8 cellular contexts compared by ENCODE assay signal in the genomic region with DNA sequence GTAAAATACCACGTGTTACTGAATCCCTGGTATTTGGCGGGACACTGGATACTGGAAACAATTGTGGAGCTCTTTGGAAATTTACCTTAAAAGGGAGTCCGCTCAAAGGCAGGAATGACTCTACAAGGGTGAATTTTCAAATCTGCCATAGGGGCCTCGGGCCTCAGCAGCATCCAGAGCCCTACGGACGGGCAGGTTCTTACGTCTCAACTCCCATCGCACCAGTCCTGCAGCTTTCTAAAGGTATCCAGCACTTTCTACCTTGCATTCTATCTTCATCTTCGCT. TPM values are rescaled to one million over a fixed set of nuclear protein-coding genes. Genes with fewer than 3 reads are reported as not detected.
DNase-seq lines count a peak whose midpoint lies in the region; ATAC-seq and TF ChIP-seq lines count a peak whose summit lies in the region.

No MANE protein-coding gene starts in this region.

- intact Hi-C loops in heart left ventricle (cut with DNase I), result loop anchor here in 3 of 10 donors (1.0 to 5.0 kb wide), 5 partner anchors 13 to 86 kb away; partner anchors contain the start of genes CHCHD2 (in 1 of the 3), NIPSNAP2 (in 1 of the 3) and SUMF2 (in 1 of the 3)
- intact Hi-C loops in cardiac septum (cut with DNase I), result loop anchor here (1.0 to 2.0 kb wide), 2 partner anchors 13 to 86 kb away; partner anchors contain the start of genes NIPSNAP2 and SUMF2
- intact Hi-C loops in breast epithelium (cut with DNase I; ENCODE audit: low total_unique reads), result no loop called here
- intact Hi-C loops in vagina (cut with DNase I), result loop anchor here (5.0 kb wide), 1 partner anchor 684 kb away; the partner anchor contains the start of gene LANCL2

- H3K36me3 ChIP-seq in heart left ventricle (peaks cover 0 to 33% (median 33%) of the 10 kb centered on the region in 9 donors), breast epithelium (no peaks in the 10 kb centered on the region), mesodermal cell (ENCODE audit: control insufficient read depth, insufficient read depth, low read length) (peaks cover 34% of the 10 kb centered on the region), vagina (peaks cover 0 to 20% of the 10 kb centered on the region in 2 donors)

- WGBS in heart left ventricle, 4 donors, result 0 to 3% (median 1%) methylated on average over 9 of the region's 9 CpGs
- WGBS in mesodermal cell (ENCODE audit: insufficient coverage in 2 of 2), 2 experiments, result 1% methylated on average over 8 to 9 of the region's 9 CpGs

- TF ChIP-seq POLR2A in heart left ventricle (IDR thresholded peaks at IDR 0.05), result no peak
- TF ChIP-seq POLR2A in breast epithelium (IDR thresholded peaks at IDR 0.05), result no peak
- no peak for TF ChIP-seq POLR2A in vagina (IDR thresholded peaks at IDR 0.05)

- H3K4me1 ChIP-seq in heart left ventricle (peaks cover 7 to 47% (median 27%) of the 10 kb centered on the region in 12 donors), breast epithelium (peaks cover 0 to 6% of the 10 kb centered on the region in 2 donors), mesodermal cell (ENCODE audit: control insufficient read depth, insufficient read depth, low read length, poor library complexity, severe bottlenecking) (peaks cover 24% of the 10 kb centered on the region), vagina (peaks cover 51% of the 10 kb centered on the region)

- H3K27me3 ChIP-seq in heart left ventricle (no peaks in the 10 kb centered on the region), breast epithelium (no peaks in the 10 kb centered on the region), vagina (no peaks in the 10 kb centered on the region)

- no peak for TF ChIP-seq CTCF in heart left ventricle (IDR thresholded peaks at IDR 0.05)
- no peak for TF ChIP-seq CTCF in breast epithelium (IDR thresholded peaks at IDR 0.05)
- no peak for TF ChIP-seq CTCF in vagina (IDR thresholded peaks at IDR 0.05)

- H3K4me3 ChIP-seq in heart left ventricle (peak overlapping the region; percentile 50 to 96 (median 76)), breast epithelium (peak overlapping the region; percentile 82 to 91 (median 85)), mesodermal cell (ENCODE audit: extremely low read depth, insufficient read depth, low read length, poor library complexity, severe bottlenecking) (peak overlapping the region; percentile 95), vagina (peak overlapping the region; percentile 59 to 89)

- DNase-seq in heart left ventricle (no peak), cardiac septum (ENCODE audit: low spot score) (no peak), breast epithelium (ENCODE audit: low spot score in 2 of 2) (peak in 1 of 2 donors; percentile 49), vagina (ENCODE audit: extremely low spot score in 2 of 2) (no peak), GDM1 (lab: John Stamatoyannopoulos, UW) (no peak)

- H3K27ac ChIP-seq in heart left ventricle (peak overlapping the region; percentile 58 to 96 (median 92)), breast epithelium (peak overlapping the region; percentile 88 to 91), mesodermal cell (ENCODE audit: low read depth, low read length, severe bottlenecking) (peak overlapping the region; percentile 93), vagina (peak overlapping the region; percentile 90)

- H3K9me3 ChIP-seq in heart left ventricle (no peaks in the 10 kb centered on the region), breast epithelium (no peaks in the 10 kb centered on the region), mesodermal cell (ENCODE audit: control insufficient read depth, low read length) (no peaks in the 10 kb centered on the region), vagina (no peaks in the 10 kb centered on the region)

- no peak for ATAC-seq in heart left ventricle
- ATAC-seq in GM19463 (IDR thresholded peaks at IDR 0.05; ENCODE audit: unreplicated experiment), result no peak
- no peak for ATAC-seq in HG03378 (IDR thresholded peaks at IDR 0.05; ENCODE audit: unreplicated experiment)

RNA-seq across cellular contexts. Expression of gene PSPH, which starts 0.2 kb away (rescaled TPM):
- total RNA-seq in heart left ventricle (10 to 100 TPM in 2 of 9 donors, 1 to 10 TPM in 7; 7.5 to 15.9 (median 8.9) TPM), cardiac septum (9.7 TPM), breast epithelium (10 to 100 TPM; 11.4 to 17.7 (median 14.4) TPM), vagina (13.3 TPM)
- polyA plus RNA-seq in heart left ventricle, result 10 to 100 TPM in 1 of 2 donors, 1 to 10 TPM in 1; 3.5 to 12.1 TPM
- polyA plus RNA-seq in mesodermal cell (2013, experiment 1 of 2), result 42.7 TPM
- 45.8 TPM for polyA plus RNA-seq in mesodermal cell (2013, experiment 2 of 2)

RNA-seq across cellular contexts. Expression of gene CCT6A, which starts 0.6 kb away (rescaled TPM):
- 10 to 100 TPM; 44.6 to 85.8 (median 62.6) TPM for total RNA-seq in heart left ventricle
- polyA plus RNA-seq in heart left ventricle, result 100 to 1,000 TPM in 1 of 2 donors, 10 to 100 TPM in 1; 75.8 to 180 TPM
- 74.0 TPM for total RNA-seq in cardiac septum
- 100 to 1,000 TPM in 2 of 3 donors, 10 to 100 TPM in 1; 75.7 to 137 (median 112) TPM for total RNA-seq in breast epithelium
- 222 TPM for polyA plus RNA-seq in mesodermal cell (2013, experiment 1 of 2)
- polyA plus RNA-seq in mesodermal cell (2013, experiment 2 of 2), result 222 TPM
- 82.0 TPM for total RNA-seq in vagina

RNA-seq across cellular contexts. Expression of gene SUMF2, which starts 13.1 kb away (rescaled TPM):
- 10 to 100 TPM; 23.1 to 61.5 (median 30.9) TPM for total RNA-seq in heart left ventricle
- polyA plus RNA-seq in heart left ventricle, result 10 to 100 TPM; 35.5 to 42.4 TPM
- total RNA-seq in cardiac septum, result 32.3 TPM
- total RNA-seq in breast epithelium, result 100 to 1,000 TPM; 123 to 131 (median 127) TPM
- polyA plus RNA-seq in mesodermal cell (2013, experiment 1 of 2), result 133 TPM
- 125 TPM for polyA plus RNA-seq in mesodermal cell (2013, experiment 2 of 2)
- total RNA-seq in vagina, result 88.4 TPM

RNA-seq across cellular contexts. Expression of gene PHKG1, which starts 41.8 kb away (rescaled TPM):
- total RNA-seq in heart left ventricle (100 to 1,000 TPM in 1 of 9 donors, 10 to 100 TPM in 7, 1 to 10 TPM in 1; 5.9 to 150 (median 19.9) TPM), cardiac septum (15.3 TPM), breast epithelium (1 to 10 TPM; 2.6 to 4.3 (median 2.8) TPM), vagina (not detected)
- polyA plus RNA-seq in heart left ventricle, result 1 to 10 TPM; 2.4 to 8.5 TPM
- 0.66 TPM for polyA plus RNA-seq in mesodermal cell (2013, experiment 1 of 2)
- not detected for polyA plus RNA-seq in mesodermal cell (2013, experiment 2 of 2)

RNA-seq across cellular contexts. Expression of gene CHCHD2, which starts 55.3 kb away (rescaled TPM):
- 100 to 1,000 TPM; 368 to 511 (median 412) TPM for total RNA-seq in heart left ventricle
- polyA plus RNA-seq in heart left ventricle, result 1,000 to 10,000 TPM in 1 of 2 donors, 100 to 1,000 TPM in 1; 245 to 1,085 TPM
- 394 TPM for total RNA-seq in cardiac septum
- total RNA-seq in breast epithelium, result 100 to 1,000 TPM; 327 to 371 (median 363) TPM
- 291 TPM for polyA plus RNA-seq in mesodermal cell (2013, experiment 1 of 2)
- polyA plus RNA-seq in mesodermal cell (2013, experiment 2 of 2), result 279 TPM
- total RNA-seq in vagina, result 306 TPM
